8 cellular contexts compared by ENCODE assay signal in genomic region chr22:41688365-41689211, GRCh38. TPM values are rescaled to one million over a fixed set of nuclear protein-coding genes. Genes with fewer than 3 reads are reported as not detected.
A peak's percentile ranks its signal among the peaks of the same experiment; 100 is the strongest.
DNase-seq lines count a peak whose midpoint lies in the region; ATAC-seq and TF ChIP-seq lines count a peak whose summit lies in the region.

Gene SNU13 (minus strand): TSS chr22:41688867. CDS start chr22:41688796, 71 bp downstream.

- peaks cover 33% of the 10 kb centered on the region for H3K36me3 Mint-ChIP-seq in activated T-cell treated with anti-CD3 and anti-CD28 coated beads, Interleukin-2, amount 50 U/mL, for 24 hours (ENCODE audit: low read depth)

- H3K9ac ChIP-seq in mucosa of stomach (ENCODE audit: low read length) = peak within 1 kb of the TSS; percentile 95

- H3K9me3 ChIP-seq in Panc1 (ENCODE audit: control insufficient read depth, insufficient read depth, low read depth, low read length) = no peaks in the 10 kb centered on the region
- no peaks in the 10 kb centered on the region for H3K9me3 ChIP-seq in mucosa of stomach (ENCODE audit: control insufficient read depth, low read length)

- H3K4me1 ChIP-seq in Panc1 (ENCODE audit: control insufficient read depth, insufficient read depth, low read length) (no peaks in the 10 kb centered on the region; the same call in 1 of the 2 replicates), mucosa of stomach (ENCODE audit: control insufficient read depth, insufficient read depth, low read length) (peaks cover 12% of the 10 kb centered on the region)

- H3K27me3 ChIP-seq in Panc1 (ENCODE audit: control insufficient read depth, insufficient read depth, low read length) (no peaks in the 10 kb centered on the region), mucosa of stomach (ENCODE audit: control insufficient read depth, insufficient read depth, low read length) (no peaks in the 10 kb centered on the region)

- no peaks in the 10 kb centered on the region for H3K9me3 Mint-ChIP-seq in activated T-cell treated with anti-CD3 and anti-CD28 coated beads, Interleukin-2, amount 50 U/mL, for 24 hours

- peak within 1 kb of the TSS; percentile 88 to 89 for H3K4me3 ChIP-seq in Panc1 (ENCODE audit: low read depth in 2 of 2, low read length in 2 of 2)
- H3K4me3 ChIP-seq in mucosa of stomach (ENCODE audit: low read length) = peak within 1 kb of the TSS; percentile 86

- H3K27ac Mint-ChIP-seq in activated T-cell treated with anti-CD3 and anti-CD28 coated beads, Interleukin-2, amount 50 U/mL, for 24 hours = peak within 1 kb of the TSS; percentile 98

- POLR2A ChIA-PET in Panc1 (lab: Charles Lee) = interaction anchor here (0.5 to 0.7 kb wide), 3 partner anchors 64 to 149 kb away, joined by 3 to 7 read pairs (median 3); no protein-coding TSS in a partner anchor

- peak within 1 kb of the TSS; percentile 90 for H3K27ac ChIP-seq in Panc1 (ENCODE audit: low read length)

- intact Hi-C loops in Panc1 (cut with micrococcal nuclease; ENCODE audit: unreplicated experiment) = no loop called here

- in situ Hi-C loops in KBM-7 (cut with MboI; ENCODE audit: low pct_unique_long_range_greater_than_20kb, low sequenced_read_pairs) (no loop called here), Panc1 (cut with HindIII; ENCODE audit: low pct_unique_long_range_greater_than_20kb, low sequenced_read_pairs) (no loop called here)

- TF ChIP-seq POLR2A in erythroblast (IDR thresholded peaks at IDR 0.05; ENCODE audit: low read length) = peak; percentile 86

- peak; percentile 87 for ATAC-seq in GM21619 (IDR thresholded peaks at IDR 0.05; ENCODE audit: unreplicated experiment)
- ATAC-seq in Panc1 = peak; percentile 98

- H3K27me3 Mint-ChIP-seq in activated T-cell treated with anti-CD3 and anti-CD28 coated beads, Interleukin-2, amount 50 U/mL, for 24 hours = no peaks in the 10 kb centered on the region

- no TSS peak for BruUV-seq in Panc1 (replicated peaks; lab: Mats Ljungman, UMichigan)

- peak; percentile 81 for DNase-seq in DMS53 treated with DMSO at 0.1 percent for 48 hours (lab: John Stamatoyannopoulos, UW; ENCODE audit: unreplicated experiment)
- peak; percentile 94 for DNase-seq in KBM-7
- peak; percentile 30 for DNase-seq in Panc1 (ENCODE audit: low read depth, low spot score)
- DNase-seq in activated T-cell treated with anti-CD3 and anti-CD28 coated beads, Interleukin-2, amount 50 U/mL, for 24 hours = peak; percentile 93
- DNase-seq in erythroblast (lab: John Stamatoyannopoulos, UW) = peak; percentile 93 to 94
- peak; percentile 94 for DNase-seq in stimulated activated CD8-positive, alpha-beta memory T cell treated with anti-CD3 and anti-CD28 coated beads, Interleukin-4, amount 100 ng/mL, for 48 hours

- peak within 1 kb of the TSS; percentile 95 for H3K4me3 Mint-ChIP-seq in activated T-cell treated with anti-CD3 and anti-CD28 coated beads, Interleukin-2, amount 50 U/mL, for 24 hours

- peaks cover 35% of the 10 kb centered on the region for H3K4me1 Mint-ChIP-seq in activated T-cell treated with anti-CD3 and anti-CD28 coated beads, Interleukin-2, amount 50 U/mL, for 24 hours (ENCODE audit: low read depth)

- H3K36me3 ChIP-seq in Panc1 (ENCODE audit: control insufficient read depth, insufficient read depth, low read length) (peaks cover 8% of the 10 kb centered on the region; the same call in 1 of the 2 replicates), mucosa of stomach (ENCODE audit: control insufficient read depth, insufficient read depth, low read length) (no peaks in the 10 kb centered on the region)

- no peak for TF ChIP-seq CTCF in Panc1 (IDR thresholded peaks at IDR 0.05)

- CTCF ChIA-PET in Panc1 (lab: Charles Lee) = interaction anchor here (0.7 kb wide), 2 partner anchors 55 to 258 kb away, joined by 4 to 8 read pairs; partner anchors contain the start of gene CENPM

RNA-seq across cellular contexts. Expression of gene SNU13, which starts in this region (rescaled TPM):
- total RNA-seq in Panc1 (2021; ENCODE audit: unreplicated experiment) = 113 TPM
- polyA plus RNA-seq in Panc1 (2012; ENCODE audit: insufficient read length) = 161 TPM

Comparison
In these comparisons a context has a peak if more than half of its experiments do, and no peak if none do; other contexts are left out.
1. Peak in every context shown above with its lines: DNase-seq, ATAC-seq, H3K4me3 ChIP-seq and H3K27ac ChIP-seq.
2. DNase-seq: peak in every context shown above with its lines; median percentile 94 in KBM-7; 94 in stimulated activated CD8-positive, alpha-beta memory T cell treated with anti-CD3 and anti-CD28 coated beads, Interleukin-4, amount 100 ng/mL, for 48 hours; 94 in erythroblast; 93 in activated T-cell treated with anti-CD3 and anti-CD28 coated beads, Interleukin-2, amount 50 U/mL, for 24 hours; 81 in DMS53 treated with DMSO at 0.1 percent for 48 hours; 30 in Panc1.